In genomic region chr2:102801098-102801718, GRCh38 we compare ENCODE assay signal across 2 cellular contexts.
TF ChIP-seq lines count a peak whose summit lies in the region.

No MANE protein-coding gene starts in this region.

TF ChIP-seq in H1, 55 proteins besides CTCF, POLR2A, EP300 and RAD21:
- TF ChIP-seq KDM1A (IDR thresholded peaks at IDR 0.05; ENCODE audit: borderline replicate concordance, low read length) (0 out of 2 replicates have a peak, but pooled peaks have one; percentile 32), CBX5 (IDR thresholded peaks at IDR 0.05; ENCODE audit: low read depth, low read length) (0 out of 2 replicates have a peak, but pooled peaks have one; percentile 44), BRCA1 (IDR thresholded peaks at IDR 0.05; ENCODE audit: low read depth, low read length) (no peak), SP2 (IDR thresholded peaks at IDR 0.05; ENCODE audit: low read length) (no peak), ATF2 (IDR thresholded peaks at IDR 0.05; ENCODE audit: low read length) (no peak), CTBP2 (IDR thresholded peaks at IDR 0.05; ENCODE audit: borderline replicate concordance, insufficient read depth, insufficient read length, low read length) (no peak), JUND (IDR thresholded peaks at IDR 0.05; ENCODE audit: low read length) (no peak)

TF ChIP-seq in liver, 16 proteins besides CTCF, POLR2A, EP300 and RAD21:
- TF ChIP-seq EGR1 (IDR thresholded peaks at IDR 0.05; ENCODE audit: low read depth in 2 of 2) (no peak), JUND (IDR thresholded peaks at IDR 0.05) (no peak), HNF4G (IDR thresholded peaks at IDR 0.05) (no peak)
- TF ChIP-seq, protein P1, sequence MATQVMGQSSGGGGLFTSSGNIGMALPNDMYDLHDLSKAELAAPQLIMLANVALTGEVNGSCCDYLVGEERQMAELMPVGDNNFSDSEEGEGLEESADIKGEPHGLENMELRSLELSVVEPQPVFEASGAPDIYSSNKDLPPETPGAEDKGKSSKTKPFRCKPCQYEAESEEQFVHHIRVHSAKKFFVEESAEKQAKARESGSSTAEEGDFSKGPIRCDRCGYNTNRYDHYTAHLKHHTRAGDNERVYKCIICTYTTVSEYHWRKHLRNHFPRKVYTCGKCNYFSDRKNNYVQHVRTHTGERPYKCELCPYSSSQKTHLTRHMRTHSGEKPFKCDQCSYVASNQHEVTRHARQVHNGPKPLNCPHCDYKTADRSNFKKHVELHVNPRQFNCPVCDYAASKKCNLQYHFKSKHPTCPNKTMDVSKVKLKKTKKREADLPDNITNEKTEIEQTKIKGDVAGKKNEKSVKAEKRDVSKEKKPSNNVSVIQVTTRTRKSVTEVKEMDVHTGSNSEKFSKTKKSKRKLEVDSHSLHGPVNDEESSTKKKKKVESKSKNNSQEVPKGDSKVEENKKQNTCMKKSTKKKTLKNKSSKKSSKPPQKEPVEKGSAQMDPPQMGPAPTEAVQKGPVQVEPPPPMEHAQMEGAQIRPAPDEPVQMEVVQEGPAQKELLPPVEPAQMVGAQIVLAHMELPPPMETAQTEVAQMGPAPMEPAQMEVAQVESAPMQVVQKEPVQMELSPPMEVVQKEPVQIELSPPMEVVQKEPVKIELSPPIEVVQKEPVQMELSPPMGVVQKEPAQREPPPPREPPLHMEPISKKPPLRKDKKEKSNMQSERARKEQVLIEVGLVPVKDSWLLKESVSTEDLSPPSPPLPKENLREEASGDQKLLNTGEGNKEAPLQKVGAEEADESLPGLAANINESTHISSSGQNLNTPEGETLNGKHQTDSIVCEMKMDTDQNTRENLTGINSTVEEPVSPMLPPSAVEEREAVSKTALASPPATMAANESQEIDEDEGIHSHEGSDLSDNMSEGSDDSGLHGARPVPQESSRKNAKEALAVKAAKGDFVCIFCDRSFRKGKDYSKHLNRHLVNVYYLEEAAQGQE (IDR thresholded peaks at IDR 0.05) = peak; percentile 7
